15 cellular contexts compared by ENCODE assay signal in genomic region chr15:90563460-90563859, GRCh38. TPM values are rescaled to one million over a fixed set of nuclear protein-coding genes. Genes with fewer than 3 reads are reported as not detected.
DNase-seq lines count a peak whose midpoint lies in the region; ATAC-seq and TF ChIP-seq lines count a peak whose summit lies in the region.
"Had no signal": no experiment of that assay in that cellular context is flagged by ENCODE, and none has a peak within 500 bp of the region (broad histone marks: within the 10 kb centered on the region; RNA-seq: fewer than 3 reads in every experiment).

No MANE protein-coding gene starts in this region.

- H3K9me3 ChIP-seq in CD4-positive, alpha-beta T cell (ENCODE audit: control insufficient read depth, low read length), result no peaks in the 10 kb centered on the region
- no peaks in the 10 kb centered on the region for H3K9me3 ChIP-seq in HEK293 (ENCODE audit: control insufficient read depth, insufficient read depth, low read depth, low read length)
- H3K9me3 ChIP-seq: psoas muscle had no signal

- no peak for TF ChIP-seq CTCF in CD4-positive, alpha-beta T cell (IDR thresholded peaks at IDR 0.05)
- TF ChIP-seq CTCF in HEK293 (tag by site-specific recombination; IDR thresholded peaks at IDR 0.05), result no peak
- no peak for TF ChIP-seq CTCF in coronary artery (IDR thresholded peaks at IDR 0.05)

- peak overlapping the region; percentile 62 for H3K27ac ChIP-seq in CD4-positive, alpha-beta T cell (ENCODE audit: low read depth, low read length)
- H3K27ac ChIP-seq in HEK293 (ENCODE audit: extremely low read depth, low read depth, low read length) (no peak overlapping the region), coronary artery (peak overlapping the region; percentile 73 to 82), rectal smooth muscle tissue (ENCODE audit: low read depth, low read length) (peak overlapping the region; percentile 59)
- H3K27ac ChIP-seq: psoas muscle had no signal

- peaks cover 3% of the 10 kb centered on the region for H3K9me3 Mint-ChIP-seq in CD4-positive, alpha-beta T cell
- H3K9me3 Mint-ChIP-seq: endodermal cell had no signal

- CTCF ChIA-PET in CD4-positive, alpha-beta T cell (lab: Charles Lee), result interaction anchor here (1.5 kb wide), 1 partner anchor 40 kb away, joined by 4 read pairs; no protein-coding TSS in a partner anchor
- CTCF ChIA-PET in HEK293 (lab: Yijun Ruan, JAX), result interaction anchor here (0.7 to 1.5 kb wide), 3 partner anchors 11 to 281 kb away, joined by 3 to 4 read pairs (median 4); no protein-coding TSS in a partner anchor

- intact Hi-C loops in CD4-positive, alpha-beta T cell (cut with DNase I, micrococcal nuclease), result no loop called here

- H3K4me3 ChIP-seq in HEK293 (ENCODE audit: low read depth, low read length) (no peak overlapping the region), coronary artery (no peak overlapping the region), rectal smooth muscle tissue (ENCODE audit: low read length) (no peak overlapping the region)
- H3K4me3 ChIP-seq: lung, psoas muscle had no signal

- no peak for ATAC-seq in CD4-positive, alpha-beta T cell (ENCODE audit: poor library complexity)
- ATAC-seq in HG03039 (IDR thresholded peaks at IDR 0.05; ENCODE audit: unreplicated experiment) (no peak), HG02642 (IDR thresholded peaks at IDR 0.05; ENCODE audit: poor library complexity, unreplicated experiment) (no peak)

- POLR2A ChIA-PET in CD4-positive, alpha-beta T cell (lab: Charles Lee), result interaction anchor here (0.8 to 3.7 kb wide), 11 partner anchors 9 to 56 kb away, joined by 3 to 23 read pairs (median 11); partner anchors contain the start of gene CRTC3
- POLR2A ChIA-PET in HEK293 (lab: Yijun Ruan, JAX), result no interaction called here

- peak overlapping the region; percentile 85 for H3K4me3 Mint-ChIP-seq in CD4-positive, alpha-beta T cell
- H3K4me3 Mint-ChIP-seq: endodermal cell had no signal

- DNase-seq in CD4-positive, alpha-beta T cell, result no peak
- no peak for DNase-seq in coronary artery (ENCODE audit: low spot score)
- no peak for DNase-seq in NCI-H1417 (lab: John Stamatoyannopoulos, UW)
- no peak for DNase-seq in NAMALWA (ENCODE audit: low spot score)
- DNase-seq: Calu3; endodermal cell; NCI-H226; psoas muscle; stimulated activated CD4-positive, alpha-beta T cell treated with anti-CD3 and anti-CD28 coated beads, Interleukin-4, amount 100 ng/mL, for 24 hours; T-helper 9 cell had no signal

- no peaks in the 10 kb centered on the region for H3K27me3 ChIP-seq in CD4-positive, alpha-beta T cell (ENCODE audit: control insufficient read depth, insufficient read depth, low read length)
- H3K27me3 ChIP-seq in rectal smooth muscle tissue (ENCODE audit: control insufficient read depth, insufficient read depth, low read length), result no peaks in the 10 kb centered on the region

- peaks cover 0 to 5% of the 10 kb centered on the region in 2 experiments; a peak in 1 of 3 replicates for H3K36me3 ChIP-seq in HEK293 (ENCODE audit: control insufficient read depth in 2 of 2, insufficient read depth in 1 of 2, low read length in 2 of 2)
- no peaks in the 10 kb centered on the region for H3K36me3 ChIP-seq in rectal smooth muscle tissue (ENCODE audit: control insufficient read depth, insufficient read depth, low read length)

- H3K36me3 Mint-ChIP-seq in CD4-positive, alpha-beta T cell (ENCODE audit: low read depth), result peaks cover 27% of the 10 kb centered on the region

- peaks cover 85% of the 10 kb centered on the region for H3K4me1 Mint-ChIP-seq in CD4-positive, alpha-beta T cell (ENCODE audit: low read depth)

- no peak overlapping the region for H3K9ac ChIP-seq in rectal smooth muscle tissue (ENCODE audit: low read length)

- no peaks in the 10 kb centered on the region for H3K27me3 Mint-ChIP-seq in CD4-positive, alpha-beta T cell

- peak overlapping the region; percentile 93 for H3K27ac Mint-ChIP-seq in CD4-positive, alpha-beta T cell
- H3K27ac Mint-ChIP-seq: endodermal cell had no signal

- H3K4me1 ChIP-seq in HEK293 (ENCODE audit: control insufficient read depth, insufficient read depth, low read length), result no peaks in the 10 kb centered on the region
- H3K4me1 ChIP-seq in rectal smooth muscle tissue (ENCODE audit: control insufficient read depth, insufficient read depth, low read length), result peaks cover 38% of the 10 kb centered on the region

TF ChIP-seq in HEK293, 187 proteins besides CTCF, POLR2A, EP300 and RAD21:
- TF ChIP-seq ZBTB17 (tag by site-specific recombination; IDR thresholded peaks at IDR 0.05), result no peak
- TF ChIP-seq ZFP69B (tag by site-specific recombination; IDR thresholded peaks at IDR 0.05), result peak; percentile 44; the same call in 1 of the 2 replicates
- peak; percentile 55 for TF ChIP-seq ZNF692 (tag by site-specific recombination; IDR thresholded peaks at IDR 0.05)

RNA-seq across cellular contexts. Expression of gene CRTC3, which starts 33.7 kb away (rescaled TPM):
- total RNA-seq in CD4-positive, alpha-beta T cell, result 10 to 100 TPM; 90.7 to 92.4 TPM
